In the genomic region with DNA sequence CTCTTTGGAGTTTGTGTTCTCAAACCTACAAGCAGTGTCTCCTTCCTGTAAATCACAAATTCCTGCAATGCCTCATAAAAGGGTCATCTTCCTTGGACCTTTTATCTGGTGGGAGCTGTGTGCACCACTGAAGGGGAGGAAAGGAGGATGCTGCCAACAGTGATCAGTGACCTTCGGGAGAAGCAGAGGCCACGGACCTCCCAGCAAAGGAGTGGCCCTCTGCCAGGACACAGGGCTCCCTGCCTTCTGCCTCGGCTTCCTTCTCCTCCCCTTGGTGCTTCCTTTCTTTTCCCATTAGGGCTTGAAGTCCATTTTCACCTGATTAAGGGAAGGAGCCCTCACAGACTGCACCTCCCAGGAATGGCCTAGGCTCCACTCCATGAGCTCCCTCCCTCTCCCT, we compare ENCODE assay signal across 2 cellular contexts.
TF ChIP-seq lines count a peak whose summit lies in the region.

No MANE protein-coding gene starts in this region.

TF ChIP-seq in IMR-90, 13 proteins besides CTCF, POLR2A, EP300 and RAD21:
- no peak for TF ChIP-seq FOS (IDR thresholded peaks at IDR 0.05; ENCODE audit: low read depth, low read length)
- TF ChIP-seq RFX5 (IDR thresholded peaks at IDR 0.05; ENCODE audit: low read depth, low read length): no peak
- TF ChIP-seq, protein P1, sequence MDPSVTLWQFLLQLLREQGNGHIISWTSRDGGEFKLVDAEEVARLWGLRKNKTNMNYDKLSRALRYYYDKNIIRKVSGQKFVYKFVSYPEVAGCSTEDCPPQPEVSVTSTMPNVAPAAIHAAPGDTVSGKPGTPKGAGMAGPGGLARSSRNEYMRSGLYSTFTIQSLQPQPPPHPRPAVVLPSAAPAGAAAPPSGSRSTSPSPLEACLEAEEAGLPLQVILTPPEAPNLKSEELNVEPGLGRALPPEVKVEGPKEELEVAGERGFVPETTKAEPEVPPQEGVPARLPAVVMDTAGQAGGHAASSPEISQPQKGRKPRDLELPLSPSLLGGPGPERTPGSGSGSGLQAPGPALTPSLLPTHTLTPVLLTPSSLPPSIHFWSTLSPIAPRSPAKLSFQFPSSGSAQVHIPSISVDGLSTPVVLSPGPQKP (IDR thresholded peaks at IDR 0.05; ENCODE audit: borderline replicate concordance, low read depth, low read length): no peak
- no peak for TF ChIP-seq RCOR1 (IDR thresholded peaks at IDR 0.05; ENCODE audit: insufficient replicate concordance, low read length)
- TF ChIP-seq CEBPB (IDR thresholded peaks at IDR 0.05; ENCODE audit: low read depth, low read length): no peak
- TF ChIP-seq MAFK (IDR thresholded peaks at IDR 0.05; ENCODE audit: low read depth, low read length): no peak
- TF ChIP-seq, protein P2, sequence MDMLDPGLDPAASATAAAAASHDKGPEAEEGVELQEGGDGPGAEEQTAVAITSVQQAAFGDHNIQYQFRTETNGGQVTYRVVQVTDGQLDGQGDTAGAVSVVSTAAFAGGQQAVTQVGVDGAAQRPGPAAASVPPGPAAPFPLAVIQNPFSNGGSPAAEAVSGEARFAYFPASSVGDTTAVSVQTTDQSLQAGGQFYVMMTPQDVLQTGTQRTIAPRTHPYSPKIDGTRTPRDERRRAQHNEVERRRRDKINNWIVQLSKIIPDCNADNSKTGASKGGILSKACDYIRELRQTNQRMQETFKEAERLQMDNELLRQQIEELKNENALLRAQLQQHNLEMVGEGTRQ (IDR thresholded peaks at IDR 0.05; ENCODE audit: low read depth, low read length): no peak
- TF ChIP-seq MXI1 (IDR thresholded peaks at IDR 0.05; ENCODE audit: borderline replicate concordance, low read depth, low read length): no peak
- no peak for TF ChIP-seq SMC3 (IDR thresholded peaks at IDR 0.05; ENCODE audit: low read depth, low read length)
- TF ChIP-seq NFE2L2 (IDR thresholded peaks at IDR 0.05; ENCODE audit: low read depth, low read length): no peak
- no peak for TF ChIP-seq BHLHE40 (IDR thresholded peaks at IDR 0.05; ENCODE audit: low read depth, low read length)
- no peak for TF ChIP-seq MAZ (IDR thresholded peaks at IDR 0.05; ENCODE audit: borderline replicate concordance, low read depth, low read length)

TF ChIP-seq in H1, 55 proteins besides CTCF, POLR2A, EP300 and RAD21:
- TF ChIP-seq, protein P3, sequence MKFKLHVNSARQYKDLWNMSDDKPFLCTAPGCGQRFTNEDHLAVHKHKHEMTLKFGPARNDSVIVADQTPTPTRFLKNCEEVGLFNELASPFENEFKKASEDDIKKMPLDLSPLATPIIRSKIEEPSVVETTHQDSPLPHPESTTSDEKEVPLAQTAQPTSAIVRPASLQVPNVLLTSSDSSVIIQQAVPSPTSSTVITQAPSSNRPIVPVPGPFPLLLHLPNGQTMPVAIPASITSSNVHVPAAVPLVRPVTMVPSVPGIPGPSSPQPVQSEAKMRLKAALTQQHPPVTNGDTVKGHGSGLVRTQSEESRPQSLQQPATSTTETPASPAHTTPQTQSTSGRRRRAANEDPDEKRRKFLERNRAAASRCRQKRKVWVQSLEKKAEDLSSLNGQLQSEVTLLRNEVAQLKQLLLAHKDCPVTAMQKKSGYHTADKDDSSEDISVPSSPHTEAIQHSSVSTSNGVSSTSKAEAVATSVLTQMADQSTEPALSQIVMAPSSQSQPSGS (IDR thresholded peaks at IDR 0.05; ENCODE audit: low read length): no peak
- TF ChIP-seq SP4 (IDR thresholded peaks at IDR 0.05; ENCODE audit: low read length): no peak
